Comparison of ENCODE assay signal across 8 cellular contexts in genomic region chr7:130008941-130009847, GRCh38. TPM values are rescaled to one million over a fixed set of nuclear protein-coding genes. Genes with fewer than 3 reads are reported as not detected.
DNase-seq lines count a peak whose midpoint lies in the region; ATAC-seq, FAIRE-seq and TF ChIP-seq lines count a peak whose summit lies in the region.

No MANE protein-coding gene starts in this region.

- H3K9me3 ChIP-seq in mucosa of descending colon (no peaks in the 10 kb centered on the region), esophagus muscularis mucosa (no peaks in the 10 kb centered on the region)

- no peak for TF ChIP-seq EP300 in esophagus muscularis mucosa (IDR thresholded peaks at IDR 0.05)

- 80% methylated on average over 8 of the region's 8 CpGs for WGBS in esophagus muscularis mucosa

- no peak for FAIRE-seq in HTR-8/SVneo (lab: Jason Lieb, UNC)

- H3K27me3 ChIP-seq in esophagus muscularis mucosa: no peaks in the 10 kb centered on the region

- peak overlapping the region in 2 of 4 donors; percentile 20 to 38 for H3K27ac ChIP-seq in esophagus muscularis mucosa (replicated peaks in 1 of 4)

- H3K4me1 ChIP-seq in mucosa of descending colon (ENCODE audit: low read depth): no peaks in the 10 kb centered on the region
- H3K4me1 ChIP-seq in esophagus muscularis mucosa: peaks cover 0 to 14% (median 8%) of the 10 kb centered on the region in 4 donors

- DNase-seq in COR-L47 (lab: John Stamatoyannopoulos, UW) (peak; percentile 71), NCI-H146 (lab: John Stamatoyannopoulos, UW) (peak; percentile 96), cardiac fibroblast (ENCODE audit: low read depth in 2 of 2) (peak; percentile 45 to 74), mucosa of descending colon (peak; percentile 21 to 63 (median 44)), amniotic stem cell (lab: John Stamatoyannopoulos, UW) (no peak), esophagus muscularis mucosa (ENCODE audit: extremely low spot score) (no peak), HTR-8/SVneo (ENCODE audit: insufficient read length, low spot score) (no peak), SIG-M5 treated with dmso at 0.1 percent for 504 hours (lab: John Stamatoyannopoulos, UW; ENCODE audit: unreplicated experiment) (no peak)

- ATAC-seq in mucosa of descending colon: peak; percentile 78

- TF ChIP-seq CTCF in cardiac fibroblast (IDR thresholded peaks at IDR 0.05; ENCODE audit: low read depth, low read length) (no peak), mucosa of descending colon (IDR thresholded peaks at IDR 0.05) (no peak), esophagus muscularis mucosa (IDR thresholded peaks at IDR 0.05) (no peak)

- H3K36me3 ChIP-seq in mucosa of descending colon (ENCODE audit: low read depth) (no peaks in the 10 kb centered on the region), esophagus muscularis mucosa (no peaks in the 10 kb centered on the region)

- TF ChIP-seq POLR2A in esophagus muscularis mucosa (IDR thresholded peaks at IDR 0.05; ENCODE audit: low read depth): no peak

- intact Hi-C loops in mucosa of descending colon (cut with DNase I, micrococcal nuclease) (no loop called here), esophagus muscularis mucosa (cut with DNase I) (no loop called here)

- no peak overlapping the region for H3K4me3 ChIP-seq in cardiac fibroblast (replicated peaks in 1 of 2; ENCODE audit: low read depth in 2 of 2, low read length in 2 of 2)
- H3K4me3 ChIP-seq in mucosa of descending colon: no peak overlapping the region
- no peak overlapping the region for H3K4me3 ChIP-seq in esophagus muscularis mucosa

RNA-seq across cellular contexts. Expression of gene ZC3HC1, which starts 42.0 kb away (rescaled TPM):
- total RNA-seq in mucosa of descending colon (10 to 100 TPM in 2 of 3 donors, 1 to 10 TPM in 1; 8.4 to 12.0 (median 10.1) TPM), esophagus muscularis mucosa (10 to 100 TPM in 2 of 4 donors, 1 to 10 TPM in 2; 9.1 to 17.9 (median 10.5) TPM)

RNA-seq across cellular contexts. Expression of gene UBE2H, which starts 56.4 kb away (rescaled TPM):
- total RNA-seq in mucosa of descending colon (10 to 100 TPM; 39.6 to 85.9 (median 40.0) TPM), esophagus muscularis mucosa (100 to 1,000 TPM in 1 of 4 donors, 10 to 100 TPM in 3; 68.3 to 123 (median 91.4) TPM)

Comparison
In these comparisons a context has a peak if more than half of its experiments do, and no peak if none do; other contexts are left out.
1. DNase-seq: peak in COR-L47 (single experiment), NCI-H146 (single experiment), cardiac fibroblast (2 of 2) and mucosa of descending colon (3 of 3); none in amniotic stem cell (single experiment), esophagus muscularis mucosa (single experiment), HTR-8/SVneo (single experiment) and SIG-M5 treated with dmso at 0.1 percent for 504 hours (single experiment).